Comparison of ENCODE assay signal across 8 cellular contexts in the genomic region with DNA sequence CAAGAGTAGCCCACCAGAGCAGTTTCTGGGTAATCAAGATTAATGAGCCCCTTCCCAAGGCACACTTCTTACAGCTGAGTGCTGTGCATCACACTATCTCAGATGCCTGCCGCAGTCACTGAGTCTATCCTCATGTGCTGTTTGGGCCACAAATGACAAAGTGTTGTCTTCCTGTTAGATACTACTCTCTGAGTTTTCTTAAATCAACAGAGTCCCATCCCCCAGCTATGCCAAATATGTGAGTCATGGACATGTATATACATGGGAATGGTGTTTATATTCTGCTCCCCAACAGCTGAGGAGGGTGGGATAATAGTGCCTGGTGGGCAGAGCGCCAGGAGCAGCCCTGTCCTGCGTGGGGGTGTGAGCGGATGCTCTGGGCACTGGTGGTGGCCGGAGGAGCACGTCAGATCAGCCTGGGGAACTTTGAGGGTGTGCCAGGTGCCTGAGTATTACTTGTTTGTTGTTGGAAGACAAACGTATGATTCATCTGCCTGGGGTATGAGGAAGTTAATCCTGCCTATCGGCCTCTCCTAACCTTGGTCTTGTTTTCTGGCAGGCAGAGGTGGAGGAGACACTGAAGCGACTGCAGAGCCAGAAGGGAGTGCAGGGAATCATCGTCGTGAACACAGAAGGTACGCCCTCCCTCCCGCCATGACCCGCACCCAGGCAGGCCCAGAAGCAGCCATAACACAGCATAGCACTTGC. TPM values are rescaled to one million over a fixed set of nuclear protein-coding genes. Genes with fewer than 3 reads are reported as not detected.
A peak's percentile ranks its signal among the peaks of the same experiment; 100 is the strongest.
DNase-seq lines count a peak whose midpoint lies in the region; ATAC-seq lines count a peak whose summit lies in the region.

No MANE protein-coding gene starts in this region.

- DNase-seq in activated effector memory CD4-positive, alpha-beta T cell treated with anti-CD3 and anti-CD28 coated beads, Interleukin-2, amount 50 U/mL, for 16 hours: peak; percentile 41
- DNase-seq in activated effector memory CD4-positive, alpha-beta T cell treated with Interleukin-2 at 50 U/mL for 16 hours: no peak
- DNase-seq in amniotic epithelial cell (ENCODE audit: low read depth) (peak; percentile 99), left ventricle myocardium superior (peak; percentile 69), skeletal muscle cell (ENCODE audit: low read depth) (peak; percentile 98), NCI-H2081 (lab: John Stamatoyannopoulos, UW) (no peak)
- DNase-seq in activated CD4-positive, alpha-beta T cell treated with anti-CD3 and anti-CD28 coated beads, Interleukin-2, amount 10 ng/mL, durations not matched to agents 7 days and 5 days: no peak

- POLR2A ChIA-PET in activated CD4-positive, alpha-beta T cell treated with anti-CD3 and anti-CD28 coated beads, Interleukin-2, amount 10 ng/mL, durations not matched to agents 7 days and 5 days (lab: Charles Lee): no interaction called here

- CTCF ChIA-PET in activated CD4-positive, alpha-beta T cell treated with anti-CD3 and anti-CD28 coated beads, Interleukin-2, amount 10 ng/mL, durations not matched to agents 7 days and 5 days (lab: Charles Lee): interaction anchor here (1.3 kb wide), 1 partner anchor 213 kb away, joined by 3 read pairs; no protein-coding TSS in a partner anchor

- no peak overlapping the region for H3K27ac Mint-ChIP-seq in activated CD4-positive, alpha-beta T cell treated with anti-CD3 and anti-CD28 coated beads, Interleukin-2, amount 10 ng/mL, durations not matched to agents 7 days and 5 days

- H3K9me3 Mint-ChIP-seq in activated CD4-positive, alpha-beta T cell treated with anti-CD3 and anti-CD28 coated beads, Interleukin-2, amount 10 ng/mL, durations not matched to agents 7 days and 5 days: no peaks in the 10 kb centered on the region

- intact Hi-C loops in left ventricle myocardium superior (cut with micrococcal nuclease): no loop called here

- H3K4me1 Mint-ChIP-seq in activated CD4-positive, alpha-beta T cell treated with anti-CD3 and anti-CD28 coated beads, Interleukin-2, amount 10 ng/mL, durations not matched to agents 7 days and 5 days: peaks cover 13% of the 10 kb centered on the region

- H3K27me3 Mint-ChIP-seq in activated CD4-positive, alpha-beta T cell treated with anti-CD3 and anti-CD28 coated beads, Interleukin-2, amount 10 ng/mL, durations not matched to agents 7 days and 5 days: no peaks in the 10 kb centered on the region

- H3K36me3 Mint-ChIP-seq in activated CD4-positive, alpha-beta T cell treated with anti-CD3 and anti-CD28 coated beads, Interleukin-2, amount 10 ng/mL, durations not matched to agents 7 days and 5 days (ENCODE audit: low read depth): peaks cover 31% of the 10 kb centered on the region

- H3K4me3 ChIP-seq in skeletal muscle cell (ENCODE audit: low read depth, low read length): no peak overlapping the region

- ATAC-seq in left ventricle myocardium superior: peak; percentile 77
- no peak for ATAC-seq in GM18909 (IDR thresholded peaks at IDR 0.05; ENCODE audit: poor library complexity, unreplicated experiment)

- H3K4me3 Mint-ChIP-seq in activated CD4-positive, alpha-beta T cell treated with anti-CD3 and anti-CD28 coated beads, Interleukin-2, amount 10 ng/mL, durations not matched to agents 7 days and 5 days: no peak overlapping the region

RNA-seq across cellular contexts. Expression of gene DYNLRB1, which starts 9.6 kb away (rescaled TPM):
- total RNA-seq in left ventricle myocardium superior: 154 TPM
- 100 to 1,000 TPM in 1 of 2 experiments, 10 to 100 TPM in 1; 90.5 to 105 TPM for total RNA-seq in activated CD4-positive, alpha-beta T cell treated with anti-CD3 and anti-CD28 coated beads, Interleukin-2, amount 10 ng/mL, durations not matched to agents 7 days and 5 days

RNA-seq across cellular contexts. Expression of gene MAP1LC3A, which starts 32.7 kb away (rescaled TPM):
- 137 TPM for total RNA-seq in left ventricle myocardium superior
- 1 to 10 TPM; 2.6 to 2.7 TPM for total RNA-seq in activated CD4-positive, alpha-beta T cell treated with anti-CD3 and anti-CD28 coated beads, Interleukin-2, amount 10 ng/mL, durations not matched to agents 7 days and 5 days

Comparison
In these comparisons a context has a peak if more than half of its experiments do, and no peak if none do; other contexts are left out.
1. DNase-seq: peak in activated effector memory CD4-positive, alpha-beta T cell treated with anti-CD3 and anti-CD28 coated beads, Interleukin-2, amount 50 U/mL, for 16 hours (single experiment), amniotic epithelial cell (single experiment), left ventricle myocardium superior (single experiment) and skeletal muscle cell (single experiment); none in activated effector memory CD4-positive, alpha-beta T cell treated with Interleukin-2 at 50 U/mL for 16 hours (single experiment), NCI-H2081 (0 of 2) and activated CD4-positive, alpha-beta T cell treated with anti-CD3 and anti-CD28 coated beads, Interleukin-2, amount 10 ng/mL, durations not matched to agents 7 days and 5 days (single experiment).
2. RNA of gene MAP1LC3A, which starts 32.7 kb away (total RNA-seq): 137 TPM in left ventricle myocardium superior (single experiment); 2.6 to 2.7 TPM in activated CD4-positive, alpha-beta T cell treated with anti-CD3 and anti-CD28 coated beads, Interleukin-2, amount 10 ng/mL, durations not matched to agents 7 days and 5 days; every median in the first group is over 10 times any median in the second.